6 cellular contexts compared by ENCODE assay signal in the genomic region with DNA sequence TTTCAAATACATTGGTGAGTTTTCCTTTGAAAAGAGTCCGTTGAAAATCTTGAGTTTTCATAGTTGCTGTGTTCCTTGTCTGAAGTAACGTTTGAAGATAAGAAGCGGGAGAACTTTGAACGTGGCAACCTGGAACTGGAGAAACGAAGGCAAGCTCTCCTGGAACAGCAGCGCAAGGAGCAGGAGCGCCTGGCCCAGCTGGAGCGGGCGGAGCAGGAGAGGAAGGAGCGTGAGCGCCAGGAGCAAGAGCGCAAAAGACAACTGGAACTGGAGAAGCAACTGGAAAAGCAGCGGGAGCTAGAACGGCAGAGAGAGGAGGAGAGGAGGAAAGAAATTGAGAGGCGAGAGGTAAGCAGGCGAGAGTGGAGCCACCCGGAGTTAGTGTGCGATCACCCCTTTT.
"Had no signal": no experiment of that assay in that cellular context is flagged by ENCODE, and none has a peak within 500 bp of the region (broad histone marks: within the 10 kb centered on the region; RNA-seq: fewer than 3 reads in every experiment).

No MANE protein-coding gene starts in this region.

- H3K4me3 Mint-ChIP-seq: GM23338, H9 had no signal

- DNase-seq: H9, HCEC 1CT, IMR-90, KG1 had no signal

- ATAC-seq: GM23338, K562 had no signal

- H3K9me3 Mint-ChIP-seq: GM23338, H9 had no signal

- H3K4me1 Mint-ChIP-seq: GM23338, H9 had no signal

- H3K27ac Mint-ChIP-seq: GM23338 had no signal
